ENCODE assay signal across 18 cellular contexts in genomic region chr18:28081516-28081915, GRCh38.
DNase-seq lines count a peak whose midpoint lies in the region; ATAC-seq, FAIRE-seq and TF ChIP-seq lines count a peak whose summit lies in the region.
"Had no signal": no experiment of that assay in that cellular context is flagged by ENCODE, and none has a peak within 500 bp of the region (broad histone marks: within the 10 kb centered on the region; RNA-seq: fewer than 3 reads in every experiment).

No MANE protein-coding gene starts in this region.

- FAIRE-seq in A549 (lab: Jason Lieb, UNC) (no peak), K562 (lab: Jason Lieb, UNC) (no peak)
- FAIRE-seq: GM12878, H54 had no signal

- TF ChIP-seq EP300 in A549 (IDR thresholded peaks at IDR 0.05), result no peak
- TF ChIP-seq EP300 in K562 (IDR thresholded peaks at IDR 0.05; ENCODE audit: low read length), result no peak

- CTCF ChIA-PET in A549 (lab: Yijun Ruan, JAX), result no interaction called here
- CTCF ChIA-PET in K562 (lab: Yijun Ruan, JAX; ENCODE audit: low intra/inter-chr PET ratio), result no interaction called here

- POLR2A ChIA-PET in A549 (lab: Yijun Ruan, JAX), result no interaction called here
- POLR2A ChIA-PET in K562 (lab: Yijun Ruan, JAX), result no interaction called here

- no peaks in the 10 kb centered on the region for H3K9me3 ChIP-seq in A549
- no peaks in the 10 kb centered on the region for H3K9me3 ChIP-seq in OCI-LY3 (ENCODE audit: insufficient read depth, low read length)
- no peaks in the 10 kb centered on the region for H3K9me3 ChIP-seq in K562 (replicated peaks; ENCODE audit: control insufficient read depth, insufficient read depth, low read depth, low read length)
- no peaks in the 10 kb centered on the region for H3K9me3 ChIP-seq in hepatocyte (ENCODE audit: low read depth)
- no peaks in the 10 kb centered on the region for H3K9me3 ChIP-seq in adrenal gland (replicated peaks in 1 of 3)
- H3K9me3 ChIP-seq: BLaER1 treated with 17β-estradiol and CSF1 and Interleukin-3, amounts not matched to agents 10 nM and 100 nM had no signal

- H3K27me3 ChIP-seq in OCI-LY3 (ENCODE audit: low read depth, low read length) (no peaks in the 10 kb centered on the region), K562 (ENCODE audit: control insufficient read depth in 2 of 2, insufficient read depth in 2 of 2, low read length in 2 of 2) (no peaks in the 10 kb centered on the region), hepatocyte (no peaks in the 10 kb centered on the region), adrenal gland (no peaks in the 10 kb centered on the region)
- H3K27me3 ChIP-seq: BLaER1 treated with 17β-estradiol and CSF1 and Interleukin-3, amounts not matched to agents 10 nM and 100 nM had no signal

- WGBS in A549 (ENCODE audit: missing lambda C conversion rate), result 63% methylated on average over 2 of the region's 2 CpGs
- 0% methylated on average over 2 of the region's 2 CpGs for WGBS in K562 (ENCODE audit: insufficient coverage, low coverage, missing lambda C conversion rate)
- 83% methylated on average over 2 of the region's 2 CpGs for WGBS in hepatocyte (ENCODE audit: low lambda C conversion rate, missing lambda C conversion rate)
- WGBS in adrenal gland, 4 donors, result 64 to 92% (median 89%) methylated on average over 2 of the region's 2 CpGs

- H3K27ac ChIP-seq in A549 (peak overlapping the region; percentile 58 to 76; a peak in 2 of 6 replicates), OCI-LY3 (ENCODE audit: low read length) (peak overlapping the region; percentile 69), K562 (ENCODE audit: extremely low read depth, low read depth, low read length) (no peak overlapping the region), hepatocyte (peak overlapping the region; percentile 51), adrenal gland (no peak overlapping the region)
- H3K27ac ChIP-seq: BLaER1 treated with 17β-estradiol and CSF1 and Interleukin-3, amounts not matched to agents 10 nM and 100 nM; GM23248; HL-60 had no signal

- in situ Hi-C loops in K562 (cut with MboI), result no loop called here

- TF ChIP-seq CTCF in A549 (IDR thresholded peaks at IDR 0.05) (no peak), OCI-LY3 (IDR thresholded peaks at IDR 0.05; ENCODE audit: low read depth, low read length) (no peak), K562 (IDR thresholded peaks at IDR 0.05 in 2 of 3, conservative IDR thresholded peaks at IDR 0.05 in 1 of 3; ENCODE audit: insufficient read depth in 2 of 3, low read depth in 1 of 3, low read length in 3 of 3) (no peak), hepatocyte (IDR thresholded peaks at IDR 0.05; ENCODE audit: poor library complexity) (no peak), adrenal gland (IDR thresholded peaks at IDR 0.05) (no peak)

- no TSS peak for BruUV-seq in K562 (replicated peaks; lab: Mats Ljungman, UMichigan)

- intact Hi-C loops in K562 (cut with micrococcal nuclease) (no loop called here), adrenal gland (cut with DNase I) (no loop called here)

- DNase-seq in A549 (ENCODE audit: low read depth in 1 of 2, low spot score in 1 of 2), result no peak
- no peak for DNase-seq in K562 (ENCODE audit: extremely low read depth in 1 of 4, low spot score in 3 of 4)
- no peak for DNase-seq in hepatocyte (ENCODE audit: low spot score)
- no peak for DNase-seq in adrenal gland
- DNase-seq in NCI-H128 (lab: John Stamatoyannopoulos, UW; ENCODE audit: unreplicated experiment), result no peak
- DNase-seq in KG1 (lab: John Stamatoyannopoulos, UW), result no peak
- DNase-seq: 8988T; CD8-positive, alpha-beta T cell; COR-L47; DMS 273 treated with DMSO at 0.1 percent for 48 hours; EL; HCEC 1CT had no signal

- H3K79me2 ChIP-seq in OCI-LY3 (ENCODE audit: low read length) (no peaks in the 10 kb centered on the region), K562 (ENCODE audit: control insufficient read depth, insufficient read depth, low read length) (no peaks in the 10 kb centered on the region), hepatocyte (peaks cover 41% of the 10 kb centered on the region)

- ATAC-seq in A549, result no peak
- no peak for ATAC-seq in K562
- ATAC-seq: CD8-positive, alpha-beta T cell; GM12878 had no signal

- H4K20me1 ChIP-seq in OCI-LY3 (ENCODE audit: insufficient read depth, low read length), result no peaks in the 10 kb centered on the region
- H4K20me1 ChIP-seq in K562 (replicated peaks; ENCODE audit: control insufficient read depth, insufficient read depth, low read length), result no peaks in the 10 kb centered on the region
- H4K20me1 ChIP-seq in hepatocyte (ENCODE audit: insufficient read depth, poor library complexity, severe bottlenecking), result no peaks in the 10 kb centered on the region
- H4K20me1 ChIP-seq: BLaER1 treated with 17β-estradiol and CSF1 and Interleukin-3, amounts not matched to agents 10 nM and 100 nM had no signal

- H2AFZ ChIP-seq in OCI-LY3 (ENCODE audit: low read depth, low read length), result no peak overlapping the region
- H2AFZ ChIP-seq in K562 (ENCODE audit: low read depth, low read length), result no peak overlapping the region
- H2AFZ ChIP-seq in hepatocyte, result no peak overlapping the region
- H2AFZ ChIP-seq: GM23248 had no signal

- no peaks in the 10 kb centered on the region for H3K9me1 ChIP-seq in K562 (ENCODE audit: control insufficient read depth, insufficient read depth, low read length)

- H3K36me3 ChIP-seq in OCI-LY3 (replicated peaks; ENCODE audit: low read depth, low read length) (no peaks in the 10 kb centered on the region), K562 (ENCODE audit: control insufficient read depth, insufficient read depth, low read length) (no peaks in the 10 kb centered on the region), hepatocyte (replicated peaks; ENCODE audit: insufficient read depth, low read depth) (no peaks in the 10 kb centered on the region), adrenal gland (replicated peaks in 1 of 2) (no peaks in the 10 kb centered on the region)
- H3K36me3 ChIP-seq: BLaER1 treated with 17β-estradiol and CSF1 and Interleukin-3, amounts not matched to agents 10 nM and 100 nM had no signal

- no peak for TF ChIP-seq RAD21 in A549 (conservative IDR thresholded peaks at IDR 0.05 in 1 of 2, IDR thresholded peaks at IDR 0.05 in 1 of 2)
- no peak for TF ChIP-seq RAD21 in K562 (CRISPR knock-in tag; conservative IDR thresholded peaks at IDR 0.05 in 1 of 2, IDR thresholded peaks at IDR 0.05 in 1 of 2)

- H3K9me2 ChIP-seq in hepatocyte (replicated peaks; ENCODE audit: insufficient read depth), result no peaks in the 10 kb centered on the region

- TF ChIP-seq POLR2A in A549 (IDR thresholded peaks at IDR 0.05; ENCODE audit: low read length) (no peak), K562 (conservative IDR thresholded peaks at IDR 0.05) (no peak), adrenal gland (IDR thresholded peaks at IDR 0.05) (no peak)

- peaks cover 71% of the 10 kb centered on the region for H3K4me1 ChIP-seq in A549
- peaks cover 47% of the 10 kb centered on the region for H3K4me1 ChIP-seq in OCI-LY3 (ENCODE audit: low read length)
- H3K4me1 ChIP-seq in K562 (replicated peaks in 1 of 2; ENCODE audit: control insufficient read depth in 2 of 2, insufficient read depth in 2 of 2, low read length in 2 of 2), result no peaks in the 10 kb centered on the region
- peaks cover 23% of the 10 kb centered on the region for H3K4me1 ChIP-seq in hepatocyte (ENCODE audit: insufficient read depth)
- peaks cover 8 to 10% of the 10 kb centered on the region in 2 donors for H3K4me1 ChIP-seq in adrenal gland (replicated peaks in 1 of 2)

- H3K9ac ChIP-seq in OCI-LY3 (ENCODE audit: low read length) (0 out of 2 replicates have a peak overlapping the region, but pooled peaks have one; percentile 20), K562 (ENCODE audit: insufficient read depth in 1 of 2, low read depth in 2 of 2, low read length in 2 of 2) (no peak overlapping the region)
- H3K9ac ChIP-seq: BLaER1 treated with 17β-estradiol and CSF1 and Interleukin-3, amounts not matched to agents 10 nM and 100 nM; GM23248 had no signal

- no peak overlapping the region for H3K4me3 ChIP-seq in A549
- no peak overlapping the region for H3K4me3 ChIP-seq in OCI-LY3 (ENCODE audit: low read length)
- H3K4me3 ChIP-seq in K562, result no peak overlapping the region
- no peak overlapping the region for H3K4me3 ChIP-seq in hepatocyte
- H3K4me3 ChIP-seq in adrenal gland, result no peak overlapping the region
- H3K4me3 ChIP-seq: BLaER1 treated with 17β-estradiol and CSF1 and Interleukin-3, amounts not matched to agents 10 nM and 100 nM; GM12878; GM23248 had no signal

- H3K4me2 ChIP-seq in A549 (peak overlapping the region; percentile 83), OCI-LY3 (ENCODE audit: low read length) (no peak overlapping the region), K562 (ENCODE audit: insufficient read depth, low read length) (no peak overlapping the region), hepatocyte (no peak overlapping the region)
- H3K4me2 ChIP-seq: BLaER1 treated with 17β-estradiol and CSF1 and Interleukin-3, amounts not matched to agents 10 nM and 100 nM had no signal

TF ChIP-seq in A549, 52 proteins besides CTCF, POLR2A, EP300 and RAD21:
- peak; percentile 93 for TF ChIP-seq MAFK (IDR thresholded peaks at IDR 0.05; ENCODE audit: partially characterized antibody)
- TF ChIP-seq BHLHE40 (IDR thresholded peaks at IDR 0.05; ENCODE audit: low read depth, low read length), result no peak
- no peak for TF ChIP-seq RNF2 (IDR thresholded peaks at IDR 0.05; ENCODE audit: borderline replicate concordance, low read depth)
TF ChIP-seq in A549: peak in this region for 1.

TF ChIP-seq in K562, 482 proteins besides CTCF, POLR2A, EP300 and RAD21 (continues in another document):
- TF ChIP-seq KLF10 (CRISPR knock-in tag; IDR thresholded peaks at IDR 0.05) (no peak), MAFG (tag; conservative IDR thresholded peaks at IDR 0.05) (peak; percentile 54; the same call in 1 of the 2 replicates), MAFF (IDR thresholded peaks at IDR 0.05; ENCODE audit: low read length) (peak; percentile 55; the same call in 1 of the 2 replicates), ZNF398 (CRISPR knock-in tag; IDR thresholded peaks at IDR 0.05) (no peak), FIP1L1 (IDR thresholded peaks at IDR 0.05; ENCODE audit: low read depth, low read length, poor library complexity, severe bottlenecking) (no peak), POLR2B (IDR thresholded peaks at IDR 0.05; ENCODE audit: low read depth, partially characterized antibody) (no peak), MAFK (IDR thresholded peaks at IDR 0.05; ENCODE audit: low read length) (peak; percentile 53; the same call in 1 of the 2 replicates)

Comparison
In these comparisons a context has a peak if more than half of its experiments do, and no peak if none do; other contexts are left out.
1. H3K27ac ChIP-seq: peak in A549 (2 of 2), OCI-LY3 (single experiment) and hepatocyte (single experiment); none in K562 (single experiment) and adrenal gland (0 of 5).
2. Of the 35 proteins assayed by ChIP-seq in both K562 and A549: peak only in K562: none; only in A549: none; in both: MAFK; in neither: 34.